Comparison of ENCODE assay signal across 31 cellular contexts in the genomic region with DNA sequence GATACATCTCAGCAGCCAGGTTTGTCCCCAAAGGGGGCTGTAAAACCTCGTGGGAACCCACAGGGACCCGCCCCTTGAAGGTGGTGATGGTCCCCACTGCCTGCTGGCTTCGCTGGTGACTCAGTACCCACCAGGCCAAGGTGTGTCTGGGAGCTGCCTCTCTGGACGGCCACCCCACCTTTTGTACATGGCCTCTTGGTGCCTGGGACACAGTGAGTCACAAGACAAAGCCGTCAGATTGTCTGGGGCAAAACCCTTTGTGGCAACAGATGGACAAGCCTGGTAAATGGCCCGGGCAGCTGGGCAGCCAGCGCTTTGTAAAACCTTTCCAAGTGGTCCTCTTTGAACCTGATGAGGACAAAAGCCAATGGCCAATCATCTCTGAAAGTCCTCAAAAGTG. TPM values are rescaled to one million over a fixed set of nuclear protein-coding genes. Genes with fewer than 3 reads are reported as not detected.
DNase-seq lines count a peak whose midpoint lies in the region; ATAC-seq and TF ChIP-seq lines count a peak whose summit lies in the region.
"Had no signal": no experiment of that assay in that cellular context is flagged by ENCODE, and none has a peak within 500 bp of the region (broad histone marks: within the 10 kb centered on the region; RNA-seq: fewer than 3 reads in every experiment).

No MANE protein-coding gene starts in this region.

- no TSS peak for BruUV-seq in Panc1 (replicated peaks; lab: Mats Ljungman, UMichigan)

- intact Hi-C loops in Panc1 (cut with micrococcal nuclease; ENCODE audit: unreplicated experiment) (no loop called here), left colon (cut with DNase I, micrococcal nuclease) (no loop called here)

- ATAC-seq in Panc1 (no peak), left colon (peak; percentile 48), HG03139 (IDR thresholded peaks at IDR 0.05; ENCODE audit: unreplicated experiment) (no peak)
- ATAC-seq: activated naive CD8-positive, alpha-beta T cell treated with anti-CD3 and anti-CD28 coated beads, Interleukin-2, amount 50 U/mL, for 24 hours; activated T-cell treated with anti-CD3 and anti-CD28 coated beads, Interleukin-2, amount 50 U/mL, for 72 hours; heart right ventricle; natural killer cell; Right ventricle myocardium inferior had no signal

- peaks cover 20% of the 10 kb centered on the region; the same call in 1 of the 2 replicates for H3K4me1 ChIP-seq in Panc1 (ENCODE audit: control insufficient read depth, insufficient read depth, low read length)
- H3K4me1 ChIP-seq in Peyer's patch: peaks cover 0 to 8% (median 0%) of the 10 kb centered on the region in 4 donors

- CTCF ChIA-PET in Panc1 (lab: Charles Lee): no interaction called here

- H3K9me3 ChIP-seq in Panc1 (ENCODE audit: control insufficient read depth, insufficient read depth, low read depth, low read length) (no peaks in the 10 kb centered on the region), Peyer's patch (no peaks in the 10 kb centered on the region)
- H3K9me3 ChIP-seq: esophagus muscularis mucosa, heart right ventricle had no signal

- no peaks in the 10 kb centered on the region for H3K27me3 ChIP-seq in Panc1 (ENCODE audit: control insufficient read depth, insufficient read depth, low read length)
- no peaks in the 10 kb centered on the region for H3K27me3 ChIP-seq in H7 (ENCODE audit: control insufficient read depth, insufficient read depth, low read length)
- no peaks in the 10 kb centered on the region for H3K27me3 ChIP-seq in Peyer's patch
- H3K27me3 ChIP-seq: esophagus muscularis mucosa, heart right ventricle had no signal

- no peak for TF ChIP-seq CTCF in Panc1 (IDR thresholded peaks at IDR 0.05)
- no peak for TF ChIP-seq CTCF in Peyer's patch (IDR thresholded peaks at IDR 0.05)

- TF ChIP-seq POLR2A in Peyer's patch (IDR thresholded peaks at IDR 0.05): no peak

- POLR2A ChIA-PET in Panc1 (lab: Charles Lee): interaction anchor here (0.6 kb wide), 1 partner anchor 26 kb away, joined by 3 read pairs; no protein-coding TSS in a partner anchor

- H3K36me3 ChIP-seq in Panc1 (ENCODE audit: control insufficient read depth, insufficient read depth, low read length) (no peaks in the 10 kb centered on the region), H7 (replicated peaks; ENCODE audit: control insufficient read depth, insufficient read depth, low read length) (no peaks in the 10 kb centered on the region), Peyer's patch (no peaks in the 10 kb centered on the region)
- H3K36me3 ChIP-seq: esophagus muscularis mucosa, heart right ventricle had no signal

- no peak overlapping the region for H3K4me3 ChIP-seq in Panc1 (ENCODE audit: low read depth in 2 of 2, low read length in 2 of 2)
- H3K4me3 ChIP-seq in H7 (ENCODE audit: insufficient read depth, low read depth, low read length): no peak overlapping the region
- no peak overlapping the region for H3K4me3 ChIP-seq in Peyer's patch
- H3K4me3 ChIP-seq: esophagus muscularis mucosa, heart right ventricle had no signal

- DNase-seq in DMS53 (lab: John Stamatoyannopoulos, UW) (peak; percentile 41), DMS53 treated with DMSO at 0.1 percent for 48 hours (lab: John Stamatoyannopoulos, UW; ENCODE audit: unreplicated experiment) (no peak), Panc1 (ENCODE audit: low read depth, low spot score) (no peak), left colon (peak in 1 of 2 donors; percentile 37), H7 (no peak), Peyer's patch (no peak), NCI-H1694 (lab: John Stamatoyannopoulos, UW) (no peak)
- DNase-seq: 8988T; activated CD4-positive, alpha-beta T cell treated with anti-CD3 and anti-CD28 coated beads, Interleukin-2, amount 50 U/mL, for 48 hours; activated CD4-positive, CD25-positive, alpha-beta regulatory T cell treated with anti-CD3 and anti-CD28 coated beads, Interleukin-2, amount 50 U/mL, for 72 hours; activated naive CD8-positive, alpha-beta T cell treated with anti-CD3 and anti-CD28 coated beads, Interleukin-2, amount 50 U/mL, for 24 hours; activated T-cell treated with anti-CD3 and anti-CD28 coated beads, Interleukin-2, amount 50 U/mL, for 72 hours; cerebellar nuclear complex; dermis blood vessel endothelial cell; endodermal cell; foreskin melanocyte; heart right ventricle; kidney; natural killer cell; NCI-H1105; NCI-H187 treated with DMSO at 0.1 percent for 48 hours; NCI-H2171; NCI-H510A; occipital lobe; stimulated activated CD4-positive, alpha-beta T cell treated with anti-CD3 and anti-CD28 coated beads, Interleukin-15, amount 100 ng/mL, for 24 hours; stimulated activated CD4-positive, alpha-beta T cell treated with anti-CD3 and anti-CD28 coated beads, Interleukin-4, amount 100 ng/mL, for 4 hours; T-helper 2 cell; trophoblast cell had no signal

- in situ Hi-C loops in Panc1 (cut with HindIII; ENCODE audit: low pct_unique_long_range_greater_than_20kb, low sequenced_read_pairs): no loop called here

- peak overlapping the region; percentile 48; the same call in 1 of the 2 replicates for H3K27ac ChIP-seq in Panc1 (ENCODE audit: low read length)
- H3K27ac ChIP-seq in Peyer's patch: no peak overlapping the region
- H3K27ac ChIP-seq: esophagus muscularis mucosa, heart right ventricle had no signal

RNA-seq across cellular contexts. Expression of gene KLF2, which starts 27.9 kb away (rescaled TPM):
- total RNA-seq in Panc1 (2021; ENCODE audit: unreplicated experiment): 3.5 TPM
- 8.4 TPM for polyA plus RNA-seq in Panc1 (2012; ENCODE audit: insufficient read length)
- total RNA-seq in left colon: 10 to 100 TPM; 28.2 to 29.4 TPM
- total RNA-seq in H7 (2014; rRNA removed; shearing (Covaris generic)): not detected in 2 replicates
- total RNA-seq in Peyer's patch: 100 to 1,000 TPM in 1 of 4 donors, 10 to 100 TPM in 3; 12.1 to 129 (median 37.2) TPM
